ENCODE assay signal across 10 cellular contexts in the genomic region with DNA sequence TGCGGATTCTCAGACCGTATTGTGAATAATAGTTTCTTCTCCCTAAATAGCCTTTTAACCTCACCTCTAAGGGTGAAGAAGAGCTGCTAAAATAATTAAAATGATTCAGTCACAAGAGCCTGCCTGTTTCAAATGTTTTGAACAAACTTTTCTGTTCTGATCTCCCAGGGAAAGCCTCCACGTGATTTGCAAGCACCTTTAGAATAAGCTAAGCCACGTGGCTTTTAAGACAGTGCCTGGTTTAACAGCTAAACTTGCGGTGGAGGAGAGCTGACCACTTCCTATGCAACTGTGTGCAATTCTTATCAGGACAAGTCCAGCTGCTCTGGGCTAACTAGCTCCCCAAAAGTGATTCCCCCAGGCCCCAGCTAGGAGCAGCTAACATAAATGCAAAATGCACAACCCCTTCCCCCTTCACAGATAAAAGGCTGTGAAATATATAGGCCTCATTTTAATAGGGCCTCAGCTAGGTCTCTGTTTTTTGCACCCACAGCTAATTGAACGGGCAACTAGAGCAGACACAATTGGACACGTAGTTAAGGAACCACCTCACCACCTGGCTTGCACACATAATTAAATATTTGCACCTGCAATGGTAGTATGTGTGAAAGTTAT.
DNase-seq lines count a peak whose midpoint lies in the region; ATAC-seq, FAIRE-seq and TF ChIP-seq lines count a peak whose summit lies in the region.
"Had no signal": no experiment of that assay in that cellular context is flagged by ENCODE, and none has a peak within 500 bp of the region (broad histone marks: within the 10 kb centered on the region; RNA-seq: fewer than 3 reads in every experiment).

No MANE protein-coding gene starts in this region.

- H4K20me1 ChIP-seq in KMS-11 (ENCODE audit: insufficient read depth) (no peaks in the 10 kb centered on the region), K562 (replicated peaks; ENCODE audit: control insufficient read depth, insufficient read depth, low read length) (no peaks in the 10 kb centered on the region)

- H3K9ac ChIP-seq in KMS-11 (peak overlapping the region; percentile 22; the same call in 1 of the 2 replicates), K562 (ENCODE audit: insufficient read depth in 1 of 2, low read depth in 2 of 2, low read length in 2 of 2) (peak overlapping the region in 1 of 2 experiments; percentile 67; a peak in 2 of 4 replicates)

- CTCF ChIA-PET in K562 (lab: Yijun Ruan, JAX; ENCODE audit: low intra/inter-chr PET ratio) (no interaction called here), GM10248 (lab: Yijun Ruan, JAX) (interaction anchor here (1.0 to 2.3 kb wide), 4 partner anchors 8 to 306 kb away, joined by 3 to 6 read pairs (median 3); no protein-coding TSS in a partner anchor), RWPE1 (lab: Yijun Ruan, JAX) (no interaction called here)

- DNase-seq in GM13976 (ENCODE audit: low spot score) (peak; percentile 9), K562 (ENCODE audit: extremely low read depth in 1 of 4, low spot score in 3 of 4) (peak; percentile 86 to 96 (median 86)), GM10248 (ENCODE audit: extremely low spot score) (no peak), hepatic stellate cell (ENCODE audit: low spot score) (no peak), RWPE1 (ENCODE audit: low spot score) (no peak)
- DNase-seq: naive B cell had no signal

- peak; percentile 99 for TF ChIP-seq EP300 in K562 (IDR thresholded peaks at IDR 0.05; ENCODE audit: low read length)

- no peaks in the 10 kb centered on the region for H3K4me1 Mint-ChIP-seq in stimulated activated memory B cell treated with anti-CD40 and anti-IgM and Interleukin-4, amounts not matched to agents 10 μg/mL and 1 μg/mL and 100 μg/mL, for 72 hours
- H3K4me1 Mint-ChIP-seq: naive B cell had no signal

- FAIRE-seq in K562 (lab: Jason Lieb, UNC) = peak; percentile 97
- FAIRE-seq: endothelial cell of umbilical vein had no signal

- no TSS peak for BruUV-seq in K562 (replicated peaks; lab: Mats Ljungman, UMichigan)

- no peak overlapping the region for H3K4me3 ChIP-seq in KMS-11 (IDR thresholded peaks at IDR 0.05; ENCODE audit: insufficient read depth, low read depth, low read length)
- no peak overlapping the region for H3K4me3 ChIP-seq in K562

- H3K4me1 ChIP-seq in KMS-11 (ENCODE audit: low read depth, poor library complexity, severe bottlenecking) (peaks cover 35% of the 10 kb centered on the region), K562 (replicated peaks in 1 of 2; ENCODE audit: control insufficient read depth in 2 of 2, insufficient read depth in 2 of 2, low read length in 2 of 2) (peaks cover 0 to 42% of the 10 kb centered on the region in 2 experiments; a peak in 4 of 5 replicates)

- no peak overlapping the region for H3K4me3 Mint-ChIP-seq in stimulated activated memory B cell treated with anti-CD40 and anti-IgM and Interleukin-4, amounts not matched to agents 10 μg/mL and 1 μg/mL and 100 μg/mL, for 72 hours
- H3K4me3 Mint-ChIP-seq: naive B cell had no signal

- no peaks in the 10 kb centered on the region for H3K9me1 ChIP-seq in K562 (ENCODE audit: control insufficient read depth, insufficient read depth, low read length)

- peak; percentile 98 for ATAC-seq in GM21619 (IDR thresholded peaks at IDR 0.05; ENCODE audit: unreplicated experiment)
- peak; percentile 90 for ATAC-seq in K562
- ATAC-seq in stimulated activated memory B cell treated with anti-CD40 and anti-IgM and Interleukin-4, amounts not matched to agents 10 μg/mL and 1 μg/mL and 100 μg/mL, for 72 hours = no peak

- no peaks in the 10 kb centered on the region for H3K36me3 ChIP-seq in KMS-11 (ENCODE audit: insufficient read depth)
- no peaks in the 10 kb centered on the region for H3K36me3 ChIP-seq in K562 (ENCODE audit: control insufficient read depth, insufficient read depth, low read length)

- H2AFZ ChIP-seq in KMS-11 (ENCODE audit: low read depth) (peak overlapping the region; percentile 45; the same call in 1 of the 2 replicates), K562 (ENCODE audit: low read depth, low read length) (peak overlapping the region; percentile 87)

- H3K27ac ChIP-seq in KMS-11 (peak overlapping the region; percentile 76), K562 (ENCODE audit: extremely low read depth, low read depth, low read length) (peak overlapping the region; percentile 81), RWPE1 (no peak overlapping the region)

- H3K79me2 ChIP-seq in KMS-11 (ENCODE audit: insufficient read depth, low read depth) (no peaks in the 10 kb centered on the region), K562 (ENCODE audit: control insufficient read depth, insufficient read depth, low read length) (no peaks in the 10 kb centered on the region)

- in situ Hi-C loops in GM13976 (cut with MboI; ENCODE audit: low sequenced_read_pairs, unreplicated experiment) = no loop called here
- in situ Hi-C loops in K562 (cut with MboI) = loop anchor here (10.0 kb wide), 1 partner anchor 405 kb away; the partner anchor contains the start of gene NR2F2

- H3K27me3 Mint-ChIP-seq in stimulated activated memory B cell treated with anti-CD40 and anti-IgM and Interleukin-4, amounts not matched to agents 10 μg/mL and 1 μg/mL and 100 μg/mL, for 72 hours = no peaks in the 10 kb centered on the region
- H3K27me3 Mint-ChIP-seq: naive B cell had no signal

- POLR2A ChIA-PET in K562 (lab: Yijun Ruan, JAX) (interaction anchor here (0.8 to 1.5 kb wide), 9 partner anchors 10 to 398 kb away, joined by 3 to 7 read pairs (median 3); no protein-coding TSS in a partner anchor), GM10248 (lab: Yijun Ruan, JAX) (no interaction called here), RWPE1 (lab: Yijun Ruan, JAX; ENCODE audit: low non-redundant PET) (no interaction called here)

- H3K9me3 Mint-ChIP-seq in stimulated activated memory B cell treated with anti-CD40 and anti-IgM and Interleukin-4, amounts not matched to agents 10 μg/mL and 1 μg/mL and 100 μg/mL, for 72 hours = no peaks in the 10 kb centered on the region

- TF ChIP-seq CTCF in GM13976 (IDR thresholded peaks at IDR 0.05; ENCODE audit: borderline replicate concordance, control extremely low read depth, extremely low read depth, insufficient read depth, missing control alignments) (no peak), KMS-11 (conservative IDR thresholded peaks at IDR 0.05; ENCODE audit: low read depth, low read length) (no peak), K562 (IDR thresholded peaks at IDR 0.05 in 2 of 3, conservative IDR thresholded peaks at IDR 0.05 in 1 of 3; ENCODE audit: insufficient read depth in 2 of 3, low read depth in 1 of 3, low read length in 3 of 3) (no peak), GM10248 (IDR thresholded peaks at IDR 0.05; ENCODE audit: control extremely low read depth, extremely low read depth, low read depth, missing control alignments) (no peak), RWPE1 (conservative IDR thresholded peaks at IDR 0.05; ENCODE audit: low read depth) (no peak)

- 0 out of 2 replicates have a peak, but pooled peaks cover 2% of the 10 kb centered on the region for H3K9me3 ChIP-seq in K562 (replicated peaks; ENCODE audit: control insufficient read depth, insufficient read depth, low read depth, low read length)

- intact Hi-C loops in K562 (cut with micrococcal nuclease) = loop anchor here (1.0 to 10.0 kb wide), 3 partner anchors 205 to 401 kb away; partner anchors contain the start of gene NR2F2

- peak overlapping the region; percentile 55 for H3K4me2 ChIP-seq in KMS-11
- peak overlapping the region; percentile 17; the same call in 1 of the 2 replicates for H3K4me2 ChIP-seq in K562 (ENCODE audit: insufficient read depth, low read length)

- H3K36me3 Mint-ChIP-seq in stimulated activated memory B cell treated with anti-CD40 and anti-IgM and Interleukin-4, amounts not matched to agents 10 μg/mL and 1 μg/mL and 100 μg/mL, for 72 hours = no peaks in the 10 kb centered on the region
- H3K36me3 Mint-ChIP-seq: naive B cell had no signal

- no peak overlapping the region for H3K27ac Mint-ChIP-seq in stimulated activated memory B cell treated with anti-CD40 and anti-IgM and Interleukin-4, amounts not matched to agents 10 μg/mL and 1 μg/mL and 100 μg/mL, for 72 hours
- H3K27ac Mint-ChIP-seq: naive B cell had no signal

- peak; percentile 57 to 62 for TF ChIP-seq RAD21 in K562 (CRISPR knock-in tag; conservative IDR thresholded peaks at IDR 0.05 in 1 of 2, IDR thresholded peaks at IDR 0.05 in 1 of 2)

- H3K27me3 ChIP-seq in KMS-11 (ENCODE audit: insufficient read depth, low read depth) = no peaks in the 10 kb centered on the region
- no peaks in the 10 kb centered on the region for H3K27me3 ChIP-seq in K562 (ENCODE audit: control insufficient read depth in 2 of 2, insufficient read depth in 2 of 2, low read length in 2 of 2)

- TF ChIP-seq POLR2A in K562 (conservative IDR thresholded peaks at IDR 0.05) = no peak

- 22% methylated on average over 7 of the region's 7 CpGs for WGBS in K562 (ENCODE audit: insufficient coverage, low coverage, missing lambda C conversion rate)

TF ChIP-seq in K562, 482 proteins besides CTCF, POLR2A, EP300 and RAD21 (continues in another document):
- TF ChIP-seq JUND (IDR thresholded peaks at IDR 0.05; ENCODE audit: borderline replicate concordance, low read depth, low read length) = peak; percentile 75
- TF ChIP-seq JUND (tag; IDR thresholded peaks at IDR 0.05; ENCODE audit: borderline replicate concordance, low read depth, low read length) = peak; percentile 64; the same call in 1 of the 3 replicates

Comparison
In these comparisons a context has a peak if more than half of its experiments do, and no peak if none do; other contexts are left out.
1. DNase-seq: peak in GM13976 (single experiment) and K562 (4 of 4); none in GM10248 (single experiment), hepatic stellate cell (single experiment) and RWPE1 (single experiment).